ENCODE assay signal across 8 cellular contexts in genomic region chr20:34834459-34834893, GRCh38. TPM values are rescaled to one million over a fixed set of nuclear protein-coding genes. Genes with fewer than 3 reads are reported as not detected.
A peak's percentile ranks its signal among the peaks of the same experiment; 100 is the strongest.
DNase-seq lines count a peak whose midpoint lies in the region; ATAC-seq and TF ChIP-seq lines count a peak whose summit lies in the region.

No MANE protein-coding gene starts in this region.

- H3K27me3 ChIP-seq in GM23248 (replicated peaks; ENCODE audit: insufficient read depth) (peaks cover 19% of the 10 kb centered on the region), mammary epithelial cell (ENCODE audit: insufficient read depth, low read length) (peaks cover 4% of the 10 kb centered on the region)

- no TSS peak for BruUV-seq in mammary epithelial cell (replicated peaks; lab: Mats Ljungman, UMichigan)

- in situ Hi-C loops in GM23248 (cut with MboI): loop anchor here (25.0 kb wide), 1 partner anchor 378 kb away; no protein-coding TSS in a partner anchor
- in situ Hi-C loops in mammary epithelial cell (cut with MboI; ENCODE audit: low sequenced_read_pairs in 2 of 2): loop anchor here in 1 of 2 donors (25.0 kb wide), 1 partner anchor 428 kb away; no protein-coding TSS in a partner anchor

- intact Hi-C loops in mammary epithelial cell (cut with micrococcal nuclease): loop anchor here (1.0 to 10.0 kb wide), 8 partner anchors 38 to 604 kb away; partner anchors contain the start of genes GDF5, GGT7, GSS and MYH7B

- no peaks in the 10 kb centered on the region for H3K9me3 ChIP-seq in GM23248 (ENCODE audit: low read depth)
- no peaks in the 10 kb centered on the region for H3K9me3 ChIP-seq in mammary epithelial cell (replicated peaks; ENCODE audit: insufficient read depth, low read length)

- CTCF ChIA-PET in mammary epithelial cell (lab: Charles Lee; ENCODE audit: low non-redundant PET): no interaction called here

- peaks cover 13% of the 10 kb centered on the region for H3K27me3 Mint-ChIP-seq in memory B cell

- H3K79me2 ChIP-seq in GM23248 (ENCODE audit: insufficient read depth): no peaks in the 10 kb centered on the region
- no peaks in the 10 kb centered on the region for H3K79me2 ChIP-seq in mammary epithelial cell (ENCODE audit: insufficient read depth, low read length)

- peak overlapping the region; percentile 61 for H2AFZ ChIP-seq in GM23248
- H2AFZ ChIP-seq in mammary epithelial cell (ENCODE audit: low read depth, low read length): peak overlapping the region; percentile 49

- H4K20me1 ChIP-seq in GM23248 (ENCODE audit: insufficient read depth) (no peaks in the 10 kb centered on the region; the same call in 1 of the 2 replicates), mammary epithelial cell (ENCODE audit: insufficient read depth, low read length) (no peaks in the 10 kb centered on the region)

- H3K4me3 Mint-ChIP-seq in memory B cell: no peak overlapping the region

- H3K36me3 ChIP-seq in GM23248 (ENCODE audit: low read depth): no peaks in the 10 kb centered on the region
- H3K36me3 ChIP-seq in mammary epithelial cell (ENCODE audit: insufficient read depth, low read length): no peaks in the 10 kb centered on the region

- H3K4me2 ChIP-seq in GM23248 (ENCODE audit: unreplicated experiment) (peak overlapping the region; percentile 76), mammary epithelial cell (ENCODE audit: insufficient read depth, low read depth, low read length) (peak overlapping the region; percentile 54)

- WGBS in GM23248 (ENCODE audit: low coverage in 1 of 2, low lambda C conversion rate in 2 of 2, missing lambda C conversion rate in 2 of 2), 2 experiments: 5 to 6% methylated on average over 6 of the region's 6 CpGs
- 3% methylated on average over 6 of the region's 6 CpGs for WGBS in mammary epithelial cell (ENCODE audit: low coverage, missing lambda C conversion rate)

- dilution Hi-C loops in mammary epithelial cell (cut with HindIII; ENCODE audit: low sequenced_read_pairs): no loop called here

- H3K4me3 ChIP-seq in GM23248 (peak overlapping the region; percentile 56; the same call in 1 of the 2 replicates), mammary epithelial cell (replicated peaks in 1 of 3; ENCODE audit: insufficient read depth in 1 of 3, low read depth in 2 of 3, low read length in 3 of 3) (peak overlapping the region in 1 of 3 experiments; percentile 28)

- no peaks in the 10 kb centered on the region for H3K9me2 ChIP-seq in GM23248 (ENCODE audit: insufficient read depth)

- no peaks in the 10 kb centered on the region for H3K36me3 Mint-ChIP-seq in memory B cell

- peak; percentile 44 for ATAC-seq in memory B cell (ENCODE audit: low read depth)
- ATAC-seq in GM21825 (IDR thresholded peaks at IDR 0.05; ENCODE audit: unreplicated experiment): no peak

- H3K4me1 Mint-ChIP-seq in memory B cell: peaks cover 2% of the 10 kb centered on the region

- no peak overlapping the region for H3K27ac Mint-ChIP-seq in memory B cell

- H3K9ac ChIP-seq in GM23248: peak overlapping the region; percentile 39; the same call in 1 of the 2 replicates
- H3K9ac ChIP-seq in mammary epithelial cell (ENCODE audit: insufficient read depth, low read length): no peak overlapping the region

- DNase-seq in AG20443 (ENCODE audit: low spot score): peak; percentile 39
- peak; percentile 58 for DNase-seq in GM23248
- DNase-seq in NCI-H345 (lab: John Stamatoyannopoulos, UW): peak; percentile 50
- DNase-seq in mammary epithelial cell: peak; percentile 16
- DNase-seq in memory B cell (ENCODE audit: low spot score in 2 of 2): peak in 1 of 2 donors; percentile 35
- no peak for DNase-seq in Ammon's horn (ENCODE audit: low spot score)
- DNase-seq in NK-92 (lab: John Stamatoyannopoulos, UW; ENCODE audit: unreplicated experiment): no peak

- H3K4me1 ChIP-seq in GM23248 (ENCODE audit: insufficient read depth) (no peaks in the 10 kb centered on the region), mammary epithelial cell (ENCODE audit: insufficient read depth, low read length) (no peaks in the 10 kb centered on the region)

- peak; percentile 20 to 39 for TF ChIP-seq CTCF in mammary epithelial cell (conservative IDR thresholded peaks at IDR 0.05 in 1 of 2, IDR thresholded peaks at IDR 0.05 in 1 of 2; ENCODE audit: extremely low read depth in 1 of 2, insufficient read depth in 1 of 2, low read depth in 1 of 2, low read length in 2 of 2)

- no peaks in the 10 kb centered on the region for H3K9me3 Mint-ChIP-seq in memory B cell

- H3F3A ChIP-seq in GM23248 (ENCODE audit: insufficient read depth): no peaks in the 10 kb centered on the region

- H3K27ac ChIP-seq in GM23248: no peak overlapping the region
- no peak overlapping the region for H3K27ac ChIP-seq in mammary epithelial cell (ENCODE audit: insufficient read depth, low read depth, low read length)

RNA-seq across cellular contexts. Expression of gene NCOA6, which starts 9.0 kb away (rescaled TPM):
- total RNA-seq in GM23248 (2014; rRNA removed; shearing (Covaris generic)): 6.3 and 6.6 TPM in 2 replicates
- 10.6 and 12.6 TPM in 2 replicates for polyA plus RNA-seq in GM23248 (2016; fragmentation: Nextera tagmentation; extraction: Ambion mirVana)
- 10 to 100 TPM; 12.7 to 24.5 TPM for total RNA-seq in mammary epithelial cell
- 12.0 TPM for polyA plus RNA-seq in mammary epithelial cell
- polyA minus RNA-seq in mammary epithelial cell: 19.7 TPM

RNA-seq across cellular contexts. Expression of gene GGT7, which starts 38.2 kb away (rescaled TPM):
- total RNA-seq in GM23248 (2014; rRNA removed; shearing (Covaris generic)): 9.2 and 10.2 TPM in 2 replicates
- polyA plus RNA-seq in GM23248 (2016; fragmentation: Nextera tagmentation; extraction: Ambion mirVana) (17.6 and 20.4 TPM in 2 replicates), mammary epithelial cell (4.5 TPM)
- 10 to 100 TPM; 13.8 to 19.1 TPM for total RNA-seq in mammary epithelial cell
- 6.6 TPM for polyA minus RNA-seq in mammary epithelial cell

RNA-seq across cellular contexts. Expression of gene ACSS2, which starts 41.9 kb away (rescaled TPM):
- 33.3 and 37.7 TPM in 2 replicates for total RNA-seq in GM23248 (2014; rRNA removed; shearing (Covaris generic))
- polyA plus RNA-seq in GM23248 (2016; fragmentation: Nextera tagmentation; extraction: Ambion mirVana) (12.1 and 14.3 TPM in 2 replicates), mammary epithelial cell (104 TPM)
- 100 to 1,000 TPM in 1 of 2 donors, 10 to 100 TPM in 1; 79.5 to 103 TPM for total RNA-seq in mammary epithelial cell
- 396 TPM for polyA minus RNA-seq in mammary epithelial cell

Comparison
In these comparisons a context has a peak if more than half of its experiments do, and no peak if none do; other contexts are left out.
1. DNase-seq: peak in AG20443 (single experiment), GM23248 (single experiment), NCI-H345 (single experiment) and mammary epithelial cell (single experiment); none in Ammon's horn (single experiment) and NK-92 (single experiment).